8 cellular contexts compared by ENCODE assay signal in the genomic region with DNA sequence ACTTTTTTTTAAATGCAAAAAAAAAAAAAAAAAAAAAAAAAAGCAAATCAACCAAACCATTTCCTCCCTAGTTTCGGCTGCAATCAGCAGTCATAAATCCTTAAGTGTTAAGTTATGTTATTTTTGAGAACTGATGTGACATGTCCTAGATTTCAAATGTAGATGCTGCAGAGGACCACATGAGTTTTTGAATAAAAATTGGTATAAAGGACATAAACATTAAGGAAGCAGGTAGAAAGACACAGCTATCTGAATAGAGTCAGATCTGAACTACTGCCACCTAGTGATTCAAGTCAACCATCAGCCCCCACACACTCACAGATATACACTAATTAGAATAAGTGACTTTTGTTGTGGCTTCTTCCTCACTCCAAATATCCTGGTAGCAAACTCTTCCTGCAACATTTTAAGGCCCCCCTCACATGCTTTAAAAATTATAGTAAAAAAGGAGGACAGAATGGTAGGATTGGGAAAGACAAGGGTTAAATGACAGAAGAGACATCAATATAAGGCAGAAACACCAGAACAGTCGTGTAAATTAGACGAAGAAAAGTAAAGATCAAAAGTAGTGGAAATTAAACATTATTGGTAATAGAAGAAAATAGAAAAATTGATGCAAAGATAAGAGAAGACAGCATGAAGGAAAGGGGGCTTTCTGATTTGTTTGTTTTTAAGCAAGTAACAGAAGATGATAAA.
DNase-seq lines count a peak whose midpoint lies in the region; ATAC-seq and TF ChIP-seq lines count a peak whose summit lies in the region.

No MANE protein-coding gene starts in this region.

- peaks cover 16% of the 10 kb centered on the region for H3K4me1 Mint-ChIP-seq in stimulated activated naive CD8-positive, alpha-beta T cell treated with anti-CD3 and anti-CD28 coated beads, Interleukin-15, Interleukin-2, amounts not matched to agents 100 ng/mL and 50 ng/mL, for 24 hours (ENCODE audit: low read depth)

- no peak overlapping the region for H3K4me2 ChIP-seq in Karpas-422 (ENCODE audit: low read depth, low read length, poor library complexity, severe bottlenecking)

- H3K27me3 ChIP-seq in heart left ventricle = no peaks in the 10 kb centered on the region
- H3K27me3 ChIP-seq in Karpas-422 (ENCODE audit: low read length) = no peaks in the 10 kb centered on the region
- H3K27me3 ChIP-seq in WERI-Rb-1 (ENCODE audit: insufficient read depth, low read depth, severe bottlenecking) = no peaks in the 10 kb centered on the region
- H3K27me3 ChIP-seq in foreskin keratinocyte = no peaks in the 10 kb centered on the region

- H3K79me2 ChIP-seq in Karpas-422 (ENCODE audit: low read length) = no peaks in the 10 kb centered on the region

- peak overlapping the region; percentile 57 for H3K27ac Mint-ChIP-seq in stimulated activated naive CD8-positive, alpha-beta T cell treated with anti-CD3 and anti-CD28 coated beads, Interleukin-15, Interleukin-2, amounts not matched to agents 100 ng/mL and 50 ng/mL, for 24 hours

- no peak overlapping the region for H3K9ac ChIP-seq in Karpas-422 (ENCODE audit: low read length)

- H3K4me3 Mint-ChIP-seq in stimulated activated naive CD8-positive, alpha-beta T cell treated with anti-CD3 and anti-CD28 coated beads, Interleukin-15, Interleukin-2, amounts not matched to agents 100 ng/mL and 50 ng/mL, for 24 hours = peak overlapping the region; percentile 39

- no peak for DNase-seq in heart left ventricle
- no peak for DNase-seq in cardiac septum (ENCODE audit: low spot score)
- peak; percentile 61 for DNase-seq in Karpas-422
- peak; percentile 44 for DNase-seq in WERI-Rb-1
- DNase-seq in foreskin keratinocyte = peak in 1 of 2 donors; percentile 35
- no peak for DNase-seq in activated CD8-positive, alpha-beta memory T cell treated with anti-CD3 and anti-CD28 coated beads, Interleukin-2, amount 50 U/mL, for 48 hours

- intact Hi-C loops in heart left ventricle (cut with DNase I) = loop anchor here in 9 of 10 donors (2.0 to 10.0 kb wide), 5 partner anchors 412 to 561 kb away; no protein-coding TSS in a partner anchor
- intact Hi-C loops in cardiac septum (cut with DNase I) = loop anchor here (5.0 kb wide), 1 partner anchor 561 kb away; no protein-coding TSS in a partner anchor

- no peaks in the 10 kb centered on the region for H3K36me3 Mint-ChIP-seq in stimulated activated naive CD8-positive, alpha-beta T cell treated with anti-CD3 and anti-CD28 coated beads, Interleukin-15, Interleukin-2, amounts not matched to agents 100 ng/mL and 50 ng/mL, for 24 hours (ENCODE audit: low read depth)

- no peak overlapping the region for H3K4me3 ChIP-seq in heart left ventricle
- H3K4me3 ChIP-seq in Karpas-422 (ENCODE audit: low read length) = no peak overlapping the region
- no peak overlapping the region for H3K4me3 ChIP-seq in WERI-Rb-1 (ENCODE audit: low read depth, low read length)

- H2AFZ ChIP-seq in Karpas-422 (ENCODE audit: low read length) = no peak overlapping the region

- TF ChIP-seq POLR2A in heart left ventricle (IDR thresholded peaks at IDR 0.05) = no peak

- no peaks in the 10 kb centered on the region for H3K9me3 Mint-ChIP-seq in stimulated activated naive CD8-positive, alpha-beta T cell treated with anti-CD3 and anti-CD28 coated beads, Interleukin-15, Interleukin-2, amounts not matched to agents 100 ng/mL and 50 ng/mL, for 24 hours

- ATAC-seq in heart left ventricle (peak in 2 of 4 donors; percentile 46 to 53), GM21723 (IDR thresholded peaks at IDR 0.05; ENCODE audit: unreplicated experiment) (peak; percentile 86), foreskin keratinocyte (peak; percentile 69)

- H3K36me3 ChIP-seq in heart left ventricle = no peaks in the 10 kb centered on the region
- H3K36me3 ChIP-seq in Karpas-422 (ENCODE audit: insufficient read depth, low read length) = no peaks in the 10 kb centered on the region
- no peaks in the 10 kb centered on the region for H3K36me3 ChIP-seq in WERI-Rb-1

- H3K9me3 ChIP-seq in heart left ventricle = no peaks in the 10 kb centered on the region
- H3K9me3 ChIP-seq in Karpas-422 (ENCODE audit: low read length) = no peaks in the 10 kb centered on the region
- no peaks in the 10 kb centered on the region for H3K9me3 ChIP-seq in WERI-Rb-1 (ENCODE audit: severe bottlenecking)

- peaks cover 0 to 4% (median 0%) of the 10 kb centered on the region in 12 donors for H3K4me1 ChIP-seq in heart left ventricle
- H3K4me1 ChIP-seq in Karpas-422 (ENCODE audit: low read length) = no peaks in the 10 kb centered on the region
- peaks cover 15% of the 10 kb centered on the region for H3K4me1 ChIP-seq in foreskin keratinocyte

- 83 to 89% (median 87%) methylated on average over 3 of the region's 3 CpGs for WGBS in heart left ventricle, 4 donors

- H3K9me2 ChIP-seq in Karpas-422 (replicated peaks; ENCODE audit: insufficient read depth, low read length) = no peaks in the 10 kb centered on the region

- H3K27me3 Mint-ChIP-seq in stimulated activated naive CD8-positive, alpha-beta T cell treated with anti-CD3 and anti-CD28 coated beads, Interleukin-15, Interleukin-2, amounts not matched to agents 100 ng/mL and 50 ng/mL, for 24 hours = no peaks in the 10 kb centered on the region

- H4K20me1 ChIP-seq in Karpas-422 (ENCODE audit: insufficient read depth, low read depth, low read length) = no peaks in the 10 kb centered on the region

- H3K27ac ChIP-seq in heart left ventricle (no peak overlapping the region), Karpas-422 (ENCODE audit: low read length) (no peak overlapping the region), WERI-Rb-1 (no peak overlapping the region; the same call in 1 of the 2 replicates), foreskin keratinocyte (no peak overlapping the region)

- TF ChIP-seq CTCF in heart left ventricle (IDR thresholded peaks at IDR 0.05) (peak in 11 of 12 donors; percentile 12 to 61 (median 39)), WERI-Rb-1 (IDR thresholded peaks at IDR 0.05; ENCODE audit: low read depth, low read length) (peak; percentile 60), foreskin keratinocyte (conservative IDR thresholded peaks at IDR 0.05) (peak; percentile 76)

Comparison
In these comparisons a context has a peak if more than half of its experiments do, and no peak if none do; other contexts are left out.
1. DNase-seq: peak in Karpas-422 (single experiment) and WERI-Rb-1 (single experiment); none in heart left ventricle (0 of 5), cardiac septum (single experiment) and activated CD8-positive, alpha-beta memory T cell treated with anti-CD3 and anti-CD28 coated beads, Interleukin-2, amount 50 U/mL, for 48 hours (single experiment).
2. Peak in every context shown above with its lines, with median percentiles within 50 percentile points of each other: CTCF ChIP-seq.